Comparison of ENCODE assay signal across 19 cellular contexts in genomic region chr1:81325404-81325803, GRCh38.
"Had no signal": no experiment of that assay in that cellular context is flagged by ENCODE, and none has a peak within 500 bp of the region (broad histone marks: within the 10 kb centered on the region; RNA-seq: fewer than 3 reads in every experiment).

No MANE protein-coding gene starts in this region.

- H3K9ac ChIP-seq: parathyroid adenoma had no signal

- H3K27ac ChIP-seq: colonic mucosa, heart left ventricle, parathyroid adenoma, psoas muscle, stomach, thoracic aorta had no signal

- DNase-seq: colonic mucosa; dermis blood vessel endothelial cell; effector CD4-positive, alpha-beta T cell; endodermal cell; heart left ventricle; hippocampal formation; kidney glomerular epithelial cell; naive thymus-derived CD8-positive, alpha-beta T cell; occipital lobe; psoas muscle; stimulated activated CD4-positive, alpha-beta T cell treated with anti-CD3 and anti-CD28 coated beads, Interleukin-2, amount 100 ng/mL, for 24 hours; stimulated activated naive CD4-positive, alpha-beta T cell; stomach; substantia nigra; trophoblast cell had no signal

- H3K27ac Mint-ChIP-seq: endodermal cell; naive thymus-derived CD8-positive, alpha-beta T cell had no signal

- H3K9me3 Mint-ChIP-seq: endodermal cell had no signal

- H3K36me3 ChIP-seq: colonic mucosa, heart left ventricle, stomach, thoracic aorta had no signal

- H3K4me3 ChIP-seq: colonic mucosa, heart left ventricle, psoas muscle, stomach, thoracic aorta had no signal

- H2AFZ ChIP-seq: parathyroid adenoma had no signal

- H3K27me3 ChIP-seq: colonic mucosa, heart left ventricle, stomach had no signal

- H3K4me1 Mint-ChIP-seq: naive thymus-derived CD8-positive, alpha-beta T cell had no signal

- H3K9me3 ChIP-seq: colonic mucosa, heart left ventricle, psoas muscle, stomach, thoracic aorta had no signal

- H3K4me3 Mint-ChIP-seq: endodermal cell; naive thymus-derived CD8-positive, alpha-beta T cell had no signal

- H3K4me1 ChIP-seq: colonic mucosa, parathyroid adenoma, psoas muscle, stomach had no signal

- H3K79me2 ChIP-seq: parathyroid adenoma had no signal

- ATAC-seq: esophagus mucosa; heart left ventricle; naive thymus-derived CD8-positive, alpha-beta T cell; psoas muscle; sciatic nerve had no signal
